32 cellular contexts compared by ENCODE assay signal in the genomic region with DNA sequence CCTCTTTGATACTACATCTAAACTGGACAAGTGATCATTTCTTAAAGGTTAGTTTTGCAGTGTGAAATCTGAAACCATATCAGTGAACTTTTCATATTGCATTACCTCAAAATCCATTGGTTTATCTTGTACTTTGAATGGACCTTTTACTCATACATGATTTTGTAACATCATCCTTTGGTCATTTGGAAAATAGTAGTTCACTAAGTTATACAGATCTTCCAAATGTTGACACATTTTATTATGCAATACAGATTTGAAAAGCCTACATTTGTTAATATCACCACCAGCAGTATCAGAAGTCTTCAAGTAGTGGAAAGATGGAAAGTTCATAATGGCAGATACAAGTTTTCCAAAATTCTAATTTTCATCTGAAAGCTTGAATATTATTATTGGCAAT.
"Had no signal": no experiment of that assay in that cellular context is flagged by ENCODE, and none has a peak within 500 bp of the region (broad histone marks: within the 10 kb centered on the region; RNA-seq: fewer than 3 reads in every experiment).

No MANE protein-coding gene starts in this region.

- H3K4me3 ChIP-seq: gastrocnemius medialis, hepatocyte, right atrium auricular region, spleen, testis had no signal

- H3K4me1 ChIP-seq: gastrocnemius medialis, right atrium auricular region, testis had no signal

- H3K36me3 ChIP-seq: gastrocnemius medialis, right atrium auricular region, spleen had no signal

- H2AFZ ChIP-seq: hepatocyte had no signal

- DNase-seq: activated CD4-positive, alpha-beta T cell treated with anti-CD3 and anti-CD28 coated beads for 4 hours; activated CD4-positive, alpha-beta T cell treated with anti-CD3 and anti-CD28 coated beads, Interleukin-2, amount 50 U/mL, for 4 hours; activated CD8-positive, alpha-beta memory T cell treated with anti-CD3 and anti-CD28 coated beads for 24 hours; activated effector memory CD4-positive, alpha-beta T cell treated with Interleukin-2 at 50 U/mL for 16 hours; activated naive CD4-positive, alpha-beta T cell treated with Interleukin-2 at 50 U/mL for 16 hours; activated naive CD8-positive, alpha-beta T cell treated with anti-CD3 and anti-CD28 coated beads for 36 hours; amygdala; endodermal cell; gastrocnemius medialis; left cardiac atrium; midbrain; naive thymus-derived CD4-positive, alpha-beta T cell; nucleus accumbens; spleen; stimulated activated CD4-positive, alpha-beta T cell treated with anti-CD3 and anti-CD28 coated beads, Interleukin-2, amount 100 ng/mL, for 48 hours; stimulated activated naive CD4-positive, alpha-beta T cell treated with Interleukin-2 at 50 U/mL for 16 hours; SW 1271; T-helper 9 cell; testis; trophoblast cell had no signal

- FAIRE-seq: keratinocyte, TTC549, urothelium cell line had no signal

- H3K4me2 ChIP-seq: hepatocyte had no signal

- H3K4me1 Mint-ChIP-seq: endodermal cell had no signal

- H3K27ac ChIP-seq: gastrocnemius medialis, hepatocyte, right atrium auricular region, spleen, testis, VCaP had no signal

- H3K4me3 Mint-ChIP-seq: activated naive CD8-positive, alpha-beta T cell treated with anti-CD3 and anti-CD28 coated beads for 36 hours; central memory CD8-positive, alpha-beta T cell; dendritic cell treated with granulocyte-macrophage colony-stimulating factor and Interleukin-4, amounts not matched to agents 40 ng/mL and 50 ng/mL, for 4 days; endodermal cell; memory B cell; naive thymus-derived CD4-positive, alpha-beta T cell; neural crest cell; T-helper 1 cell treated with Interleukin-12 subunit alpha and Interleukin-12 subunit beta and Interleukin-4 antibody, amounts not matched to agents 30 μg/mL and 1 μg/mL, for 36 hours had no signal

- H3K36me3 Mint-ChIP-seq: activated naive CD8-positive, alpha-beta T cell treated with anti-CD3 and anti-CD28 coated beads for 36 hours; memory B cell had no signal

- H3K9me3 Mint-ChIP-seq: activated naive CD8-positive, alpha-beta T cell treated with anti-CD3 and anti-CD28 coated beads for 36 hours; central memory CD8-positive, alpha-beta T cell; dendritic cell treated with granulocyte-macrophage colony-stimulating factor and Interleukin-4, amounts not matched to agents 40 ng/mL and 50 ng/mL, for 4 days; endodermal cell; memory B cell; neural crest cell; T-helper 1 cell treated with Interleukin-12 subunit alpha and Interleukin-12 subunit beta and Interleukin-4 antibody, amounts not matched to agents 30 μg/mL and 1 μg/mL, for 36 hours had no signal

- H3K27ac Mint-ChIP-seq: activated naive CD8-positive, alpha-beta T cell treated with anti-CD3 and anti-CD28 coated beads for 36 hours; dendritic cell treated with granulocyte-macrophage colony-stimulating factor and Interleukin-4, amounts not matched to agents 40 ng/mL and 50 ng/mL, for 4 days; endodermal cell; memory B cell; naive thymus-derived CD4-positive, alpha-beta T cell; T-helper 1 cell treated with Interleukin-12 subunit alpha and Interleukin-12 subunit beta and Interleukin-4 antibody, amounts not matched to agents 30 μg/mL and 1 μg/mL, for 36 hours had no signal

- H3K79me2 ChIP-seq: hepatocyte had no signal

- H3K27me3 ChIP-seq: gastrocnemius medialis, hepatocyte, right atrium auricular region, spleen, testis had no signal

- H3K27me3 Mint-ChIP-seq: activated naive CD8-positive, alpha-beta T cell treated with anti-CD3 and anti-CD28 coated beads for 36 hours; central memory CD8-positive, alpha-beta T cell; dendritic cell treated with granulocyte-macrophage colony-stimulating factor and Interleukin-4, amounts not matched to agents 40 ng/mL and 50 ng/mL, for 4 days; memory B cell; naive thymus-derived CD4-positive, alpha-beta T cell had no signal

- ATAC-seq: esophagus mucosa; gastrocnemius medialis; naive thymus-derived CD4-positive, alpha-beta T cell had no signal

- H3K9me3 ChIP-seq: gastrocnemius medialis, right atrium auricular region, spleen, testis had no signal
